ENCODE assay signal across 12 cellular contexts in the genomic region with DNA sequence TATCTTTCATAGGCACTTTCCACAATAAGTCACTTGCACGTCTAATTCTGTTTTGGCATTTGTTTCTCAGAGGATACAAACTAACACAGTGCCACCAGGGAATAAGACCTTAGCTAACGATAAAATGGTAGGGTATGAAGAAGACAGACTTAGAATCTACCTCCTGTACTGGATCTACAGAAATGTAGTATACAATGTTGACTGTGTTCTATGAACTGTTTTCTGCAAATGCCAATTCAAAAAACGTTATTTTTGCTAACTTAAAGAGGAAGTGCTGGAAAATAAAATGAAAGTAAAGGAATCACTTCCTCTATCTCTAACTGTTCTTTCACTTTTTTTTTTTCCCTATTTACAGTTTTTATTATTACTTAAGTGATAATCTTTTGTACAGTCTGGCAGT. TPM values are rescaled to one million over a fixed set of nuclear protein-coding genes. Genes with fewer than 3 reads are reported as not detected.
DNase-seq lines count a peak whose midpoint lies in the region; ATAC-seq lines count a peak whose summit lies in the region.
"Had no signal": no experiment of that assay in that cellular context is flagged by ENCODE, and none has a peak within 500 bp of the region (broad histone marks: within the 10 kb centered on the region; RNA-seq: fewer than 3 reads in every experiment).

No MANE protein-coding gene starts in this region.

- H3K9me3 ChIP-seq in CD8-positive, alpha-beta memory T cell (ENCODE audit: low read length): no peaks in the 10 kb centered on the region
- H3K9me3 ChIP-seq in SK-N-MC (ENCODE audit: low read depth, low read length): no peaks in the 10 kb centered on the region
- H3K9me3 ChIP-seq: stomach had no signal

- CTCF ChIA-PET in CD8-positive, alpha-beta memory T cell (lab: Charles Lee): interaction anchor here (1.2 kb wide), 2 partner anchors 279 to 282 kb away, joined by 3 to 4 read pairs; no protein-coding TSS in a partner anchor

- no peaks in the 10 kb centered on the region for H3K36me3 ChIP-seq in CD8-positive, alpha-beta memory T cell (ENCODE audit: insufficient read depth, low read length)
- no peaks in the 10 kb centered on the region for H3K36me3 ChIP-seq in SK-N-MC (ENCODE audit: insufficient read depth, low read length)
- H3K36me3 ChIP-seq: stomach had no signal

- POLR2A ChIA-PET in CD8-positive, alpha-beta memory T cell (lab: Charles Lee): no interaction called here

- H3K27me3 ChIP-seq in CD8-positive, alpha-beta memory T cell (ENCODE audit: insufficient read depth, low read length, poor library complexity, severe bottlenecking): no peaks in the 10 kb centered on the region
- H3K27me3 ChIP-seq: stomach had no signal

- no peak overlapping the region for H3K27ac ChIP-seq in CD8-positive, alpha-beta memory T cell (ENCODE audit: low read depth, low read length)
- H3K27ac ChIP-seq in SK-N-MC: no peak overlapping the region

- ATAC-seq in HG02798 (IDR thresholded peaks at IDR 0.05; ENCODE audit: poor library complexity, unreplicated experiment) (peak; percentile 28), memory B cell (ENCODE audit: low read depth) (peak; percentile 86), GM18870 (IDR thresholded peaks at IDR 0.05; ENCODE audit: unreplicated experiment) (no peak)

- peaks cover 26% of the 10 kb centered on the region for H3K4me1 ChIP-seq in CD8-positive, alpha-beta memory T cell (ENCODE audit: insufficient read depth, low read length)

- H3K27me3 Mint-ChIP-seq in CD8-positive, alpha-beta memory T cell: no peaks in the 10 kb centered on the region
- H3K27me3 Mint-ChIP-seq in memory B cell: no peaks in the 10 kb centered on the region

- H3K4me3 ChIP-seq in CD8-positive, alpha-beta memory T cell (ENCODE audit: low read length): no peak overlapping the region
- H3K4me3 ChIP-seq in SK-N-MC: peak overlapping the region; percentile 20; the same call in 1 of the 2 replicates
- H3K4me3 ChIP-seq: stomach had no signal

- H3K4me1 Mint-ChIP-seq in CD8-positive, alpha-beta memory T cell: peaks cover 36 to 65% (median 52%) of the 10 kb centered on the region in 3 donors
- peaks cover 11% of the 10 kb centered on the region for H3K4me1 Mint-ChIP-seq in memory B cell

- DNase-seq in CD8-positive, alpha-beta memory T cell: no peak
- DNase-seq in SK-N-MC (ENCODE audit: low read depth, low spot score) (no peak), memory B cell (ENCODE audit: low spot score in 2 of 2) (no peak), glomerular visceral epithelial cell (ENCODE audit: extremely low spot score) (no peak), NCI-H187 treated with DMSO at 0.1 percent for 48 hours (lab: John Stamatoyannopoulos, UW) (no peak), DMS79 (lab: John Stamatoyannopoulos, UW) (no peak)
- DNase-seq: caudate nucleus, NCI-H446 treated with DMSO at 0.1 percent for 48 hours, stomach, T-helper 9 cell had no signal

- H3K36me3 Mint-ChIP-seq in CD8-positive, alpha-beta memory T cell: peaks cover under 1 to 5% (median 5%) of the 10 kb centered on the region in 3 donors
- no peaks in the 10 kb centered on the region for H3K36me3 Mint-ChIP-seq in memory B cell

- H3K27ac Mint-ChIP-seq in CD8-positive, alpha-beta memory T cell: peak overlapping the region in 5 of 8 donors; percentile 37 to 78 (median 47)
- H3K27ac Mint-ChIP-seq in memory B cell: peak overlapping the region; percentile 87

- no peak overlapping the region for H3K9ac ChIP-seq in SK-N-MC (ENCODE audit: insufficient read length)

- H3K9me3 Mint-ChIP-seq in CD8-positive, alpha-beta memory T cell: peaks cover 0 to 2% (median 0%) of the 10 kb centered on the region in 5 donors
- H3K9me3 Mint-ChIP-seq in memory B cell: no peaks in the 10 kb centered on the region

- peak overlapping the region in 2 of 7 donors; percentile 26 to 40 for H3K4me3 Mint-ChIP-seq in CD8-positive, alpha-beta memory T cell
- peak overlapping the region; percentile 65 for H3K4me3 Mint-ChIP-seq in memory B cell

RNA-seq across cellular contexts. Expression of gene PDE3B, which starts 17.8 kb away (rescaled TPM):
- total RNA-seq in CD8-positive, alpha-beta memory T cell: 10 to 100 TPM; 47.0 to 47.2 TPM
- polyA plus RNA-seq in CD8-positive, alpha-beta memory T cell: 39.8 TPM
